7 cellular contexts compared by ENCODE assay signal in genomic region chr2:238239552-238239871, GRCh38. TPM values are rescaled to one million over a fixed set of nuclear protein-coding genes. Genes with fewer than 3 reads are reported as not detected.
DNase-seq lines count a peak whose midpoint lies in the region; ATAC-seq and TF ChIP-seq lines count a peak whose summit lies in the region.

No MANE protein-coding gene starts in this region.

- H3K9me3 ChIP-seq in liver (ENCODE audit: control insufficient read depth in 4 of 4, low read length in 3 of 4) (no peaks in the 10 kb centered on the region), tibial nerve (no peaks in the 10 kb centered on the region)

- TF ChIP-seq RAD21 in liver (IDR thresholded peaks at IDR 0.05), result no peak

- H3K36me3 ChIP-seq in liver (ENCODE audit: control insufficient read depth in 4 of 4, insufficient read depth in 3 of 4, low read depth in 1 of 4, low read length in 3 of 4), result peaks cover 2 to 4% (median 3%) of the 10 kb centered on the region in 4 donors
- peaks cover 0 to 4% (median 0%) of the 10 kb centered on the region in 3 donors for H3K36me3 ChIP-seq in tibial nerve

- no peak for DNase-seq in astrocyte of the cerebellum (ENCODE audit: low read depth)
- no peak for DNase-seq in tibial nerve (ENCODE audit: low spot score in 2 of 2)
- DNase-seq in putamen (ENCODE audit: low spot score), result no peak
- no peak for DNase-seq in NCI-H1105 (lab: John Stamatoyannopoulos, UW)

- H3K27ac ChIP-seq in liver (ENCODE audit: low read depth in 1 of 2, low read length in 2 of 2) (no peak overlapping the region), tibial nerve (peak overlapping the region in 1 of 4 donors; percentile 61)

- H3K4me1 ChIP-seq in liver (ENCODE audit: control insufficient read depth in 4 of 4, insufficient read depth in 4 of 4, low read length in 3 of 4) (peaks cover 10 to 20% (median 12%) of the 10 kb centered on the region in 4 donors), tibial nerve (peaks cover 0 to 43% (median 23%) of the 10 kb centered on the region in 4 donors)

- TF ChIP-seq POLR2A in tibial nerve (IDR thresholded peaks at IDR 0.05), result no peak

- in situ Hi-C loops in astrocyte of the cerebellum (cut with HindIII; ENCODE audit: low sequenced_read_pairs), result no loop called here

- H3K27me3 ChIP-seq in liver (ENCODE audit: control insufficient read depth in 4 of 4, insufficient read depth in 4 of 4, low read length in 3 of 4) (no peaks in the 10 kb centered on the region), tibial nerve (peaks cover 0 to 19% of the 10 kb centered on the region in 2 donors)

- WGBS in liver, result 2% methylated on average over 42 of the region's 42 CpGs
- WGBS in tibial nerve, 2 donors, result 0% methylated on average over 1 to 3 of the region's 42 CpGs

- H3K9ac ChIP-seq in liver (ENCODE audit: low read depth in 1 of 2, low read length in 2 of 2), result no peak overlapping the region

- H3K4me3 ChIP-seq in astrocyte of the cerebellum (ENCODE audit: low read depth, low read length) (peak overlapping the region; percentile 44), liver (ENCODE audit: low read depth in 1 of 3, low read length in 3 of 3) (peak overlapping the region in 2 of 3 donors; percentile 29 to 84), tibial nerve (peak overlapping the region; percentile 49 to 87 (median 66))

- ATAC-seq in GM19043 (IDR thresholded peaks at IDR 0.05; ENCODE audit: low read depth, unreplicated experiment) (peak; percentile 12), HG03139 (IDR thresholded peaks at IDR 0.05; ENCODE audit: unreplicated experiment) (peak; percentile 14)

- TF ChIP-seq CTCF in astrocyte of the cerebellum (IDR thresholded peaks at IDR 0.05; ENCODE audit: low read depth, low read length, missing control alignments) (no peak), liver (IDR thresholded peaks at IDR 0.05; ENCODE audit: low read depth, low read length, missing input control) (no peak), tibial nerve (IDR thresholded peaks at IDR 0.05) (no peak)

- no peak for TF ChIP-seq EP300 in tibial nerve (IDR thresholded peaks at IDR 0.05)

TF ChIP-seq in liver, 16 proteins besides CTCF, POLR2A, EP300 and RAD21:
- TF ChIP-seq, protein P1, sequence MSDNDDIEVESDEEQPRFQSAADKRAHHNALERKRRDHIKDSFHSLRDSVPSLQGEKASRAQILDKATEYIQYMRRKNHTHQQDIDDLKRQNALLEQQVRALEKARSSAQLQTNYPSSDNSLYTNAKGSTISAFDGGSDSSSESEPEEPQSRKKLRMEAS (IDR thresholded peaks at IDR 0.05), result no peak
- TF ChIP-seq FOXA2 (IDR thresholded peaks at IDR 0.05) (no peak), GABPA (IDR thresholded peaks at IDR 0.05 in 1 of 2, conservative IDR thresholded peaks at IDR 0.05 in 1 of 2) (no peak), YY1 (IDR thresholded peaks at IDR 0.05) (no peak), SP1 (IDR thresholded peaks at IDR 0.05) (no peak), HNF4A (conservative IDR thresholded peaks at IDR 0.05) (no peak), ATF3 (IDR thresholded peaks at IDR 0.05) (no peak), HNF4G (IDR thresholded peaks at IDR 0.05) (no peak), EGR1 (IDR thresholded peaks at IDR 0.05; ENCODE audit: low read depth in 2 of 2) (no peak)
- TF ChIP-seq, protein P2, sequence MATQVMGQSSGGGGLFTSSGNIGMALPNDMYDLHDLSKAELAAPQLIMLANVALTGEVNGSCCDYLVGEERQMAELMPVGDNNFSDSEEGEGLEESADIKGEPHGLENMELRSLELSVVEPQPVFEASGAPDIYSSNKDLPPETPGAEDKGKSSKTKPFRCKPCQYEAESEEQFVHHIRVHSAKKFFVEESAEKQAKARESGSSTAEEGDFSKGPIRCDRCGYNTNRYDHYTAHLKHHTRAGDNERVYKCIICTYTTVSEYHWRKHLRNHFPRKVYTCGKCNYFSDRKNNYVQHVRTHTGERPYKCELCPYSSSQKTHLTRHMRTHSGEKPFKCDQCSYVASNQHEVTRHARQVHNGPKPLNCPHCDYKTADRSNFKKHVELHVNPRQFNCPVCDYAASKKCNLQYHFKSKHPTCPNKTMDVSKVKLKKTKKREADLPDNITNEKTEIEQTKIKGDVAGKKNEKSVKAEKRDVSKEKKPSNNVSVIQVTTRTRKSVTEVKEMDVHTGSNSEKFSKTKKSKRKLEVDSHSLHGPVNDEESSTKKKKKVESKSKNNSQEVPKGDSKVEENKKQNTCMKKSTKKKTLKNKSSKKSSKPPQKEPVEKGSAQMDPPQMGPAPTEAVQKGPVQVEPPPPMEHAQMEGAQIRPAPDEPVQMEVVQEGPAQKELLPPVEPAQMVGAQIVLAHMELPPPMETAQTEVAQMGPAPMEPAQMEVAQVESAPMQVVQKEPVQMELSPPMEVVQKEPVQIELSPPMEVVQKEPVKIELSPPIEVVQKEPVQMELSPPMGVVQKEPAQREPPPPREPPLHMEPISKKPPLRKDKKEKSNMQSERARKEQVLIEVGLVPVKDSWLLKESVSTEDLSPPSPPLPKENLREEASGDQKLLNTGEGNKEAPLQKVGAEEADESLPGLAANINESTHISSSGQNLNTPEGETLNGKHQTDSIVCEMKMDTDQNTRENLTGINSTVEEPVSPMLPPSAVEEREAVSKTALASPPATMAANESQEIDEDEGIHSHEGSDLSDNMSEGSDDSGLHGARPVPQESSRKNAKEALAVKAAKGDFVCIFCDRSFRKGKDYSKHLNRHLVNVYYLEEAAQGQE (IDR thresholded peaks at IDR 0.05), result no peak

RNA-seq across cellular contexts. Expression of gene HES6, which starts 0.3 kb away (rescaled TPM):
- total RNA-seq in liver, result 10 to 100 TPM in 1 of 2 donors, 1 to 10 TPM in 1; 2.8 to 13.2 TPM
- polyA plus RNA-seq in liver, result 1 to 10 TPM; 1.7 to 2.5 TPM
- total RNA-seq in tibial nerve, result 10 to 100 TPM in 2 of 4 donors, 1 to 10 TPM in 2; 4.4 to 18.6 (median 12.4) TPM

RNA-seq across cellular contexts. Expression of gene ILKAP, which starts 36.0 kb away (rescaled TPM):
- total RNA-seq in liver, result 10 to 100 TPM; 19.2 to 21.1 TPM
- 10 to 100 TPM; 15.0 to 20.7 TPM for polyA plus RNA-seq in liver
- total RNA-seq in tibial nerve, result 10 to 100 TPM; 40.8 to 53.1 (median 47.9) TPM

RNA-seq across cellular contexts. Expression of gene PER2, which starts 48.9 kb away (rescaled TPM):
- total RNA-seq in liver, result 10 to 100 TPM in 1 of 2 donors, 1 to 10 TPM in 1; 4.0 to 12.5 TPM
- polyA plus RNA-seq in liver, result 1 to 10 TPM; 1.1 to 4.2 TPM
- total RNA-seq in tibial nerve, result 10 to 100 TPM in 2 of 4 donors, 1 to 10 TPM in 2; 8.2 to 18.6 (median 9.8) TPM
